In genomic region chr6:158536084-158536890, GRCh38 we compare ENCODE assay signal across 8 cellular contexts. TPM values are rescaled to one million over a fixed set of nuclear protein-coding genes. Genes with fewer than 3 reads are reported as not detected.
DNase-seq lines count a peak whose midpoint lies in the region; ATAC-seq and TF ChIP-seq lines count a peak whose summit lies in the region.

No MANE protein-coding gene starts in this region.

- no peak for TF ChIP-seq POLR2A in HCT116 (IDR thresholded peaks at IDR 0.05; ENCODE audit: borderline replicate concordance, extremely low read depth, insufficient read depth, insufficient read length)

- H3K27me3 ChIP-seq in HCT116 (ENCODE audit: insufficient read depth, low read length) (no peaks in the 10 kb centered on the region), endocrine pancreas (ENCODE audit: control insufficient read depth, insufficient read depth, low read length) (no peaks in the 10 kb centered on the region)

- no peaks in the 10 kb centered on the region for H3K9me2 ChIP-seq in HCT116 (ENCODE audit: insufficient read depth)

- peak overlapping the region; percentile 58 to 74 for H3K4me3 ChIP-seq in HCT116 (replicated peaks in 1 of 2; ENCODE audit: low read depth in 1 of 2, low read length in 2 of 2)
- peak overlapping the region; percentile 83 for H3K4me3 ChIP-seq in endocrine pancreas (ENCODE audit: control insufficient read depth, insufficient read depth, low read length)

- POLR2A ChIA-PET in HCT116 (lab: Charles Lee), result no interaction called here

- H3K4me1 ChIP-seq in HCT116 (ENCODE audit: control insufficient read depth in 1 of 2, insufficient read depth in 2 of 2, low read length in 2 of 2) (peaks cover 11 to 14% of the 10 kb centered on the region in 2 experiments; a peak in 3 of 4 replicates), endocrine pancreas (ENCODE audit: control insufficient read depth, insufficient read depth, low read length) (peaks cover 6% of the 10 kb centered on the region)

- peak overlapping the region; percentile 70 for H2AFZ ChIP-seq in HCT116 (ENCODE audit: low read depth, low read length, poor library complexity, severe bottlenecking)

- H3K27ac ChIP-seq in HCT116 (ENCODE audit: low read depth, low read length), result peak overlapping the region; percentile 42; the same call in 1 of the 2 replicates

- BruUV-seq in HCT116 (replicated peaks; lab: Mats Ljungman, UMichigan), result no TSS peak

- CTCF ChIA-PET in HCT116 (lab: Charles Lee), result interaction anchor here (1.1 to 1.6 kb wide), 4 partner anchors 17 to 322 kb away, joined by 4 to 7 read pairs (median 4); no protein-coding TSS in a partner anchor

- no peak; the same call in 1 of the 2 replicates for TF ChIP-seq RAD21 in HCT116 (IDR thresholded peaks at IDR 0.05; ENCODE audit: low read depth)

- H3K4me2 ChIP-seq in HCT116 (ENCODE audit: low read length), result peak overlapping the region; percentile 87

- no peaks in the 10 kb centered on the region for H4K20me1 ChIP-seq in HCT116 (ENCODE audit: insufficient read depth)

- H3K9me3 ChIP-seq in HCT116 (ENCODE audit: control insufficient read depth in 1 of 2, insufficient read depth in 1 of 2, low read depth in 1 of 2, low read length in 2 of 2) (no peaks in the 10 kb centered on the region), endocrine pancreas (ENCODE audit: control insufficient read depth, low read length) (no peaks in the 10 kb centered on the region)

- peak; percentile 79 for DNase-seq in AG08395 (ENCODE audit: low spot score)
- DNase-seq in HCT116 (ENCODE audit: low read depth, low spot score), result peak; percentile 37
- peak; percentile 84 for DNase-seq in NCI-H82 (lab: John Stamatoyannopoulos, UW)
- DNase-seq in activated CD8-positive, alpha-beta memory T cell treated with anti-CD3 and anti-CD28 coated beads, Interleukin-2, amount 50 U/mL, for 48 hours, result peak; percentile 90
- peak; percentile 90 for DNase-seq in mesenteric fat pad (ENCODE audit: low spot score)
- DNase-seq in stimulated activated CD8-positive, alpha-beta memory T cell treated with anti-CD3 and anti-CD28 coated beads, Interleukin-2, amount 100 ng/mL, for 48 hours (ENCODE audit: low read depth in 2 of 2), result peak; percentile 39 to 61

- H3K79me2 ChIP-seq in HCT116 (ENCODE audit: insufficient read depth, low read length), result no peaks in the 10 kb centered on the region

- TF ChIP-seq CTCF in HCT116 (IDR thresholded peaks at IDR 0.05 in 2 of 3, conservative IDR thresholded peaks at IDR 0.05 in 1 of 3; ENCODE audit: borderline replicate concordance in 1 of 3, insufficient read depth in 1 of 3, low read depth in 2 of 3, low read length in 2 of 3), result no peak

- H3K36me3 ChIP-seq in HCT116 (ENCODE audit: control insufficient read depth in 1 of 2, insufficient read depth in 2 of 2, low read length in 2 of 2), result no peaks in the 10 kb centered on the region
- H3K36me3 ChIP-seq in endocrine pancreas (ENCODE audit: control insufficient read depth, insufficient read depth, low read length), result no peaks in the 10 kb centered on the region

- intact Hi-C loops in HCT116 (cut with micrococcal nuclease), result no loop called here

- peak; percentile 66 for ATAC-seq in HCT116
- ATAC-seq in HG02981 (IDR thresholded peaks at IDR 0.05; ENCODE audit: unreplicated experiment), result no peak

- RAD21 ChIA-PET in HCT116 (lab: Charles Lee; ENCODE audit: low non-redundant PET in 1 of 2, low total read pairs in 2 of 2, uncharacterized antibody in 2 of 2, unreplicated experiment in 2 of 2), result interaction anchor here in 1 of 2 experiments (0.6 kb wide), 1 partner anchor 598 kb away, joined by 3 read pairs; no protein-coding TSS in a partner anchor

- H3K9ac ChIP-seq in HCT116 (ENCODE audit: low read length) (no peak overlapping the region; the same call in 1 of the 2 replicates), endocrine pancreas (ENCODE audit: control insufficient read depth, insufficient read depth, low read length) (peak overlapping the region; percentile 66)

TF ChIP-seq in HCT116, 20 proteins besides CTCF, POLR2A, EP300 and RAD21:
- TF ChIP-seq ZFX (IDR thresholded peaks at IDR 0.05) (no peak), REST (IDR thresholded peaks at IDR 0.05; ENCODE audit: low read depth) (peak; percentile 96), SIN3A (IDR thresholded peaks at IDR 0.05; ENCODE audit: low read depth) (peak; percentile 79), CBX3 (IDR thresholded peaks at IDR 0.05; ENCODE audit: low read depth) (no peak), TCF7L2 (IDR thresholded peaks at IDR 0.05; ENCODE audit: borderline replicate concordance, extremely low read depth, insufficient read depth, insufficient read length) (peak; percentile 39), YY1 (IDR thresholded peaks at IDR 0.05; ENCODE audit: extremely low read depth, insufficient replicate concordance, low read depth, low read length) (peak; percentile 48), MAX (IDR thresholded peaks at IDR 0.05) (peak; percentile 13; the same call in 1 of the 2 replicates), EGR1 (IDR thresholded peaks at IDR 0.05; ENCODE audit: low read depth) (peak; percentile 87), ZNF274 (IDR thresholded peaks at IDR 0.05; ENCODE audit: low read depth, low read length) (no peak)

RNA-seq across cellular contexts. Expression of gene TMEM181, which starts 23.6 kb away (rescaled TPM):
- total RNA-seq in HCT116 (2021; ENCODE audit: unreplicated experiment), result 34.4 TPM
- 10.0 and 12.8 TPM in 2 replicates for polyA plus RNA-seq in HCT116 (2012)
- 27.3 TPM for total RNA-seq in mesenteric fat pad

Comparison
In these comparisons a context has a peak if more than half of its experiments do, and no peak if none do; other contexts are left out.
1. DNase-seq: peak in every context shown above with its lines; median percentile 90 in activated CD8-positive, alpha-beta memory T cell treated with anti-CD3 and anti-CD28 coated beads, Interleukin-2, amount 50 U/mL, for 48 hours; 90 in mesenteric fat pad; 84 in NCI-H82; 79 in AG08395; 50 in stimulated activated CD8-positive, alpha-beta memory T cell treated with anti-CD3 and anti-CD28 coated beads, Interleukin-2, amount 100 ng/mL, for 48 hours; 37 in HCT116.